8 cellular contexts compared by ENCODE assay signal in genomic region chr10:91369978-91370589, GRCh38. TPM values are rescaled to one million over a fixed set of nuclear protein-coding genes. Genes with fewer than 3 reads are reported as not detected.
DNase-seq lines count a peak whose midpoint lies in the region; ATAC-seq, FAIRE-seq and TF ChIP-seq lines count a peak whose summit lies in the region.
"Not testable (repeated sequence)": the region's sequence is repeated elsewhere in the genome, so short reads cannot be mapped to it uniquely, and the experiment has no call there.

No MANE protein-coding gene starts in this region.

- WGBS in GM23248 (ENCODE audit: low coverage in 1 of 2, low lambda C conversion rate in 2 of 2, missing lambda C conversion rate in 2 of 2), 2 experiments, result 61 to 66% methylated on average over 6 of the region's 6 CpGs
- 14% methylated on average over 6 of the region's 6 CpGs for WGBS in GM12878 (ENCODE audit: insufficient coverage, insufficient replicate concordance, low lambda C conversion rate, missing lambda C conversion rate)
- WGBS in spleen, 5 donors, result 82 to 89% (median 87%) methylated on average over 6 of the region's 6 CpGs

- H3F3A ChIP-seq in GM23248 (ENCODE audit: insufficient read depth), result not testable (repeated sequence)

- not testable (repeated sequence) for DNase-seq in BJ (ENCODE audit: low read depth); Panc1 (ENCODE audit: low read depth, low spot score); GM12878 (ENCODE audit: low read depth, low spot score); left lobe of liver (ENCODE audit: low spot score); spleen
- DNase-seq in GM23248, result peak; percentile 68
- peak; percentile 18 for DNase-seq in LoVo (ENCODE audit: low spot score)
- peak; percentile 39 to 68 for DNase-seq in fibroblast of lung (ENCODE audit: low read depth in 2 of 2)

- TF ChIP-seq POLR2A in GM12878 (IDR thresholded peaks at IDR 0.05; ENCODE audit: low read depth, low read length); spleen (IDR thresholded peaks at IDR 0.05): not testable (repeated sequence)

- not testable (repeated sequence) for H3K27ac ChIP-seq in GM23248; Panc1 (ENCODE audit: low read length); GM12878 (ENCODE audit: control insufficient read depth, insufficient read depth); fibroblast of lung (ENCODE audit: insufficient read depth, low read length); spleen

- H3K9me3 ChIP-seq in GM23248 (ENCODE audit: low read depth); Panc1 (ENCODE audit: control insufficient read depth, insufficient read depth, low read depth, low read length); GM12878 (replicated peaks; ENCODE audit: control insufficient read depth, insufficient read depth, low read length); fibroblast of lung (ENCODE audit: control insufficient read depth, insufficient read depth, low read depth, low read length): not testable (repeated sequence)
- peaks cover 0 to 29% (median 25%) of the 10 kb centered on the region in 8 donors for H3K9me3 ChIP-seq in spleen

- H3K9ac ChIP-seq in GM23248; GM12878 (ENCODE audit: control insufficient read depth, insufficient read depth, low read length); fibroblast of lung (ENCODE audit: insufficient read depth, low read length): not testable (repeated sequence)

- RAD21 ChIA-PET in GM12878 (lab: Charles Lee; ENCODE audit: unreplicated experiment), result interaction anchor here (0.6 to 1.0 kb wide), 3 partner anchors 14 to 73 kb away, joined by 3 read pairs; no protein-coding TSS in a partner anchor

- ATAC-seq in Panc1 (peak; percentile 75; the same call in 1 of the 2 replicates), GM12878 (peak; percentile 60), left lobe of liver (peak; percentile 90)

- H3K9me2 ChIP-seq in GM23248 (ENCODE audit: insufficient read depth), result not testable (repeated sequence)

- FAIRE-seq in GM12878 (lab: Jason Lieb, UNC), result not testable (repeated sequence)

- in situ Hi-C loops in GM23248 (cut with MboI), result loop anchor here (10.0 kb wide), 1 partner anchor 65 kb away; no protein-coding TSS in a partner anchor
- in situ Hi-C loops in Panc1 (cut with HindIII; ENCODE audit: low pct_unique_long_range_greater_than_20kb, low sequenced_read_pairs); GM12878 (cut with MboI): not testable (repeated sequence)

- H3K4me1 ChIP-seq in GM23248 (ENCODE audit: insufficient read depth); Panc1 (ENCODE audit: control insufficient read depth, insufficient read depth, low read length); GM12878 (ENCODE audit: control insufficient read depth, insufficient read depth, low read length); fibroblast of lung (ENCODE audit: control insufficient read depth, extremely low read depth, insufficient read depth, low read length); spleen: not testable (repeated sequence)

- intact Hi-C loops in Panc1 (cut with micrococcal nuclease; ENCODE audit: unreplicated experiment) (loop anchor here (5.0 kb wide), 1 partner anchor 73 kb away; no protein-coding TSS in a partner anchor), GM12878 (cut with micrococcal nuclease; ENCODE audit: unreplicated experiment) (loop anchor here (5.0 kb wide), 1 partner anchor 73 kb away; no protein-coding TSS in a partner anchor)
- intact Hi-C loops in spleen (cut with DNase I; ENCODE audit: low total_unique reads), result not testable (repeated sequence)

- not testable (repeated sequence) for H2AFZ ChIP-seq in GM23248; GM12878 (ENCODE audit: control insufficient read depth, low read depth, low read length); fibroblast of lung (ENCODE audit: low read length)

- POLR2A ChIA-PET in BJ (lab: Charles Lee); Panc1 (lab: Charles Lee); GM12878 (lab: Charles Lee): not testable (repeated sequence)

- peak; percentile 35; the same call in 1 of the 2 replicates for TF ChIP-seq RAD21 in GM12878 (IDR thresholded peaks at IDR 0.05; ENCODE audit: insufficient read depth, low read depth, low read length)

- not testable (repeated sequence) for BruUV-seq in Panc1 (replicated peaks; lab: Mats Ljungman, UMichigan); GM12878 (replicated peaks; lab: Mats Ljungman, UMichigan)

- CTCF ChIA-PET in BJ (lab: Yijun Ruan, JAX), result interaction anchor here (0.6 to 3.1 kb wide), 14 partner anchors 9 to 494 kb away, joined by 3 to 54 read pairs (median 4); no protein-coding TSS in a partner anchor
- CTCF ChIA-PET in Panc1 (lab: Charles Lee), result interaction anchor here (1.0 kb wide), 1 partner anchor 72 kb away, joined by 8 read pairs; no protein-coding TSS in a partner anchor
- CTCF ChIA-PET in GM12878 (lab: Yijun Ruan, JAX), result interaction anchor here (1.1 to 1.6 kb wide), 4 partner anchors 16 to 73 kb away, joined by 3 to 12 read pairs (median 4); no protein-coding TSS in a partner anchor

- SMC1A ChIA-PET in GM12878 (lab: Charles Lee; ENCODE audit: uncharacterized antibody, unreplicated experiment), result interaction anchor here (1.5 to 2.4 kb wide), 2 partner anchors 71 to 75 kb away, joined by 3 to 7 read pairs; no protein-coding TSS in a partner anchor

- not testable (repeated sequence) for H3K4me3 ChIP-seq in BJ (ENCODE audit: low read depth, low read length); GM23248; Panc1 (ENCODE audit: low read depth in 2 of 2, low read length in 2 of 2); GM12878; fibroblast of lung (replicated peaks in 1 of 4; ENCODE audit: control extremely low read depth in 1 of 4, insufficient read depth in 1 of 4, low read depth in 3 of 4, low read length in 4 of 4); spleen

- not testable (repeated sequence) for TF ChIP-seq EP300 in GM12878 (IDR thresholded peaks at IDR 0.05; ENCODE audit: borderline replicate concordance in 1 of 2, control insufficient read depth in 1 of 2, low read depth in 2 of 2, low read length in 2 of 2)

- H3K36me3 ChIP-seq in BJ (ENCODE audit: control insufficient read depth, insufficient read depth, low read length); GM23248 (ENCODE audit: low read depth); Panc1 (ENCODE audit: control insufficient read depth, insufficient read depth, low read length); GM12878 (ENCODE audit: control insufficient read depth in 2 of 2, insufficient read depth in 2 of 2, low read length in 1 of 2); fibroblast of lung (ENCODE audit: control insufficient read depth, insufficient read depth, low read length); spleen: not testable (repeated sequence)

- not testable (repeated sequence) for H3K27me3 ChIP-seq in BJ (ENCODE audit: control insufficient read depth, insufficient read depth, low read length); GM23248 (replicated peaks; ENCODE audit: insufficient read depth); Panc1 (ENCODE audit: control insufficient read depth, insufficient read depth, low read length); GM12878 (replicated peaks in 1 of 2; ENCODE audit: control insufficient read depth in 2 of 2, insufficient read depth in 2 of 2, low read length in 1 of 2); fibroblast of lung (ENCODE audit: control insufficient read depth, insufficient read depth, low read length); spleen (replicated peaks in 1 of 7)

- TF ChIP-seq CTCF in BJ (IDR thresholded peaks at IDR 0.05; ENCODE audit: insufficient read depth, low read depth, low read length) (peak; percentile 66), Panc1 (IDR thresholded peaks at IDR 0.05) (peak; percentile 69), GM12878 (IDR thresholded peaks at IDR 0.05 in 2 of 3, conservative IDR thresholded peaks at IDR 0.05 in 1 of 3; ENCODE audit: control insufficient read depth in 2 of 3, extremely low read depth in 1 of 3, insufficient read depth in 1 of 3, low read depth in 3 of 3, low read length in 3 of 3) (peak; percentile 26 to 51 (median 43); a peak in 4 of 6 replicates), fibroblast of lung (conservative IDR thresholded peaks at IDR 0.05 in 1 of 2, IDR thresholded peaks at IDR 0.05 in 1 of 2; ENCODE audit: low read depth in 1 of 2, low read length in 2 of 2) (peak; percentile 49 to 68), spleen (IDR thresholded peaks at IDR 0.05 in 8 of 11, conservative IDR thresholded peaks at IDR 0.05 in 3 of 11) (peak in 6 of 11 experiments; percentile 23 to 40 (median 32))

- H3K4me2 ChIP-seq in GM23248 (ENCODE audit: unreplicated experiment); GM12878 (ENCODE audit: control insufficient read depth, insufficient read depth); fibroblast of lung (ENCODE audit: extremely low read depth, insufficient read depth, low read length): not testable (repeated sequence)

- not testable (repeated sequence) for H3K79me2 ChIP-seq in GM23248 (ENCODE audit: insufficient read depth); GM12878 (ENCODE audit: control insufficient read depth, insufficient read depth, low read length); fibroblast of lung (ENCODE audit: control insufficient read depth, insufficient read depth, low read length)

- H4K20me1 ChIP-seq in GM23248 (ENCODE audit: insufficient read depth); GM12878 (ENCODE audit: control insufficient read depth, insufficient read depth); fibroblast of lung (ENCODE audit: control insufficient read depth, extremely low read depth, insufficient read depth, low read length): not testable (repeated sequence)

RNA-seq across cellular contexts. Expression of gene HECTD2, which starts 40.1 kb away (rescaled TPM):
- polyA plus RNA-seq in BJ (2011; rRNA removed), result 3.6 and 7.6 TPM in 2 replicates
- polyA minus RNA-seq in BJ (2011; rRNA and poly(A)+ RNA removed), result 8.2 and 8.6 TPM in 2 replicates
- 14.8 and 19.6 TPM in 2 replicates for total RNA-seq in GM23248 (2014; rRNA removed; shearing (Covaris generic))
- polyA plus RNA-seq in GM23248 (2016; fragmentation: Nextera tagmentation; extraction: Ambion mirVana), result 7.7 and 9.5 TPM in 2 replicates
- total RNA-seq in Panc1 (2021; ENCODE audit: unreplicated experiment), result 11.5 TPM
- polyA plus RNA-seq in Panc1 (2012; ENCODE audit: insufficient read length), result 3.3 TPM
- 22.4 and 22.9 TPM in 2 replicates for total RNA-seq in GM12878 (2013; cell fraction: nucleolus; rRNA removed)
- 2.9 and 3.0 TPM in 2 replicates for total RNA-seq in GM12878 (2014; rRNA removed)
- total RNA-seq in GM12878 (2014; rRNA removed; fragmentation: Illumina TruSeq; extraction: Trizol), result 2.6 and 3.2 TPM in 2 replicates
- 2.2 and 2.8 TPM in 2 replicates for total RNA-seq in GM12878 (2021)
- polyA plus RNA-seq in GM12878 (2011; ENCODE audit: low read depth), result 0.75 TPM
- polyA plus RNA-seq in GM12878 (2011; rRNA removed), result 1.6 and 2.5 TPM in 2 replicates
- polyA plus RNA-seq in GM12878 (2011; cell fraction: cytosol; rRNA removed), result 0.35 and 0.88 TPM in 2 replicates
- 2.3 and 2.9 TPM in 2 replicates for polyA plus RNA-seq in GM12878 (2011; cell fraction: nucleus; rRNA removed)
- 1.8 and 1.9 TPM in 2 replicates for polyA plus RNA-seq in GM12878 (2012)
- 2.2 and 3.3 TPM in 2 replicates for polyA plus RNA-seq in GM12878 (2014; fragmentation: Illumina TruSeq; extraction: Trizol)
- polyA plus RNA-seq in GM12878 (2014; fragmentation: Nextera tagmentation; extraction: Ambion mirVana), result 1 to 10 TPM; 1.2 TPM
- 1.5 and 1.6 TPM in 2 replicates for polyA plus RNA-seq in GM12878 (2014; rRNA removed)
- 1 to 10 TPM in 1 of 2 experiments, under 1 TPM in 1; 0.87 to 1.7 TPM for polyA plus RNA-seq in GM12878 (2016; fragmentation: Nextera tagmentation; extraction: Ambion mirVana)
- polyA minus RNA-seq in GM12878 (2011; rRNA and poly(A)+ RNA removed), result 1.0 and 1.2 TPM in 2 replicates
- polyA minus RNA-seq in GM12878 (2011; cell fraction: cytosol; rRNA and poly(A)+ RNA removed), result 0.67 and 1.1 TPM in 2 replicates
- polyA minus RNA-seq in GM12878 (2011; cell fraction: nucleus; rRNA and poly(A)+ RNA removed), result 2.2 and 4.0 TPM in 2 replicates
- total RNA-seq in fibroblast of lung, result 7.2 and 8.3 TPM in 2 replicates
- polyA plus RNA-seq in fibroblast of lung, result 5.2 and 7.6 TPM in 2 replicates
- 2.2 and 3.4 TPM in 2 replicates for polyA plus RNA-seq in fibroblast of lung (2012)
- 0.07 TPM in 1 of 2 replicates, not detected in the other for polyA minus RNA-seq in fibroblast of lung (ENCODE audit: low replicate concordance)
- 1.7 TPM for total RNA-seq in left lobe of liver
- 10 to 100 TPM in 3 of 7 donors, 1 to 10 TPM in 4; 7.0 to 11.1 (median 7.6) TPM for total RNA-seq in spleen
- polyA plus RNA-seq in spleen, result 1 to 10 TPM; 3.3 to 3.8 (median 3.6) TPM
